ENCODE assay signal across 26 cellular contexts in the genomic region with DNA sequence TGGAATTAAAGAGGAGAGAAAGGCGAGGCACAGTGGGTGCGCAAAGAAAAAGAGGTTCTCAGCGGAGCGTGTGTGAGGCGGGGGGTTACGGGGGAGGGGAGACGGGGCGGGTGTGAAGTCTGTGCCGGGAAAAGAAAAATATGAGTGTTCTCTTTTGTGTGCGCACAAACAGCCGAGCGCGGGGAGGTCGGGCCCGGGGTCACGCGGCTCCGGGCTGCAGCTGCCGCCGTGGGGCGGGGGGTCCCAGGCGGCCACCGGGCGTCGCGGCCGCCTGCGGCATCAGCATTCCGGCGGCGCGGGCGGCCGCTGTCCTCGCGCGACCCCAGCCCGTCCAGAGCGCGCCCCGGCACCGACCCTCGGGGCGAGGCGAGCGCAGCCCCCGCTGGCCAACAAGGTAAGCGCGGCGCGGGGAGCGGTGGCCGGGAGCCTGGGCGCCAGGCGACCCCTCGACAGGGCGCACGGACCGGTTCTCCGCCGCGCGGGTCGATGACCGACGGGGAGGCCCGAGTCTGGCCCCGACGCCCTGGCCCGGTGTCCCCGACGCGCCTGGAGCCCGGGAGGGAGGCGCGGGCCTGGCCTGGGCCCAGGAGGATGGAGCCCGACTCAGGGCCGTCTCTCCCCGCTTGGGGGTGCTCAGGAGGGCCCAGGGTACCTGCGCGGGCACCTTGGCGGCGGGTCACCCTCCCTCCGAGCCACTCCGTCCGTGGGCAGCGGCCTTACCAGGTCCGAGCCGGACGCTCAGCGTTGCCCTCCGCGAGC.
DNase-seq lines count a peak whose midpoint lies in the region; ATAC-seq and TF ChIP-seq lines count a peak whose summit lies in the region.
"Had no signal": no experiment of that assay in that cellular context is flagged by ENCODE, and none has a peak within 500 bp of the region (broad histone marks: within the 10 kb centered on the region; RNA-seq: fewer than 3 reads in every experiment).

No MANE protein-coding gene starts in this region.

- H3K27me3 ChIP-seq in mesenchymal stem cell (ENCODE audit: control insufficient read depth in 1 of 2, insufficient read depth in 1 of 2, low read length in 2 of 2) = peaks cover 54 to 71% of the 10 kb centered on the region in 2 experiments

- H3K23ac ChIP-seq in mesenchymal stem cell (ENCODE audit: low read length in 2 of 2) = no peak overlapping the region

- H4K91ac ChIP-seq in mesenchymal stem cell (ENCODE audit: low read length) = no peak overlapping the region

- no peaks in the 10 kb centered on the region for H3K36me3 Mint-ChIP-seq in activated naive CD4-positive, alpha-beta T cell treated with anti-CD3 and anti-CD28 coated beads, Interleukin-2, amount 50 U/mL, for 24 hours
- H3K36me3 Mint-ChIP-seq in activated naive CD4-positive, alpha-beta T cell treated with anti-CD3 and anti-CD28 coated beads for 36 hours (ENCODE audit: low read depth) = no peaks in the 10 kb centered on the region
- H3K36me3 Mint-ChIP-seq in glutamatergic neuron (ENCODE audit: unreplicated experiment) (peaks cover 5% of the 10 kb centered on the region), nephron progenitor cell (ENCODE audit: low read depth) (no peaks in the 10 kb centered on the region)
- H3K36me3 Mint-ChIP-seq: activated CD4-positive, alpha-beta memory T cell treated with anti-CD3 and anti-CD28 coated beads for 36 hours had no signal

- no peaks in the 10 kb centered on the region for H3K79me1 ChIP-seq in mesenchymal stem cell (replicated peaks; ENCODE audit: low read length, poor library complexity, severe bottlenecking)

- H3K4ac ChIP-seq in mesenchymal stem cell (ENCODE audit: low read depth in 1 of 2, low read length in 2 of 2) = no peak overlapping the region

- CTCF ChIA-PET in activated naive CD4-positive, alpha-beta T cell treated with anti-CD3 and anti-CD28 coated beads for 36 hours (lab: Charles Lee) = no interaction called here

- H3K4me1 ChIP-seq in mesenchymal stem cell (ENCODE audit: control insufficient read depth, insufficient read depth, low read depth, low read length) = peaks cover 12% of the 10 kb centered on the region
- H3K4me1 ChIP-seq: BE2C had no signal

- peak overlapping the region; percentile 39 for H3K4me3 Mint-ChIP-seq in activated naive CD4-positive, alpha-beta T cell treated with anti-CD3 and anti-CD28 coated beads, Interleukin-2, amount 50 U/mL, for 24 hours
- H3K4me3 Mint-ChIP-seq in activated naive CD4-positive, alpha-beta T cell treated with anti-CD3 and anti-CD28 coated beads for 36 hours = no peak overlapping the region
- peak overlapping the region; percentile 32 for H3K4me3 Mint-ChIP-seq in glutamatergic neuron (ENCODE audit: unreplicated experiment)
- peak overlapping the region; percentile 62 for H3K4me3 Mint-ChIP-seq in nephron progenitor cell
- H3K4me3 Mint-ChIP-seq: activated CD4-positive, alpha-beta memory T cell treated with anti-CD3 and anti-CD28 coated beads for 36 hours; central memory CD8-positive, alpha-beta T cell; stimulated activated naive CD8-positive, alpha-beta T cell treated with anti-CD3 and anti-CD28 coated beads, Interleukin-15, Interleukin-2, amounts not matched to agents 100 ng/mL and 50 ng/mL, for 24 hours had no signal

- no peak overlapping the region for H2AK5ac ChIP-seq in mesenchymal stem cell (ENCODE audit: low read length, severe bottlenecking)

- H3K4me1 Mint-ChIP-seq in activated naive CD4-positive, alpha-beta T cell treated with anti-CD3 and anti-CD28 coated beads, Interleukin-2, amount 50 U/mL, for 24 hours = peaks cover 8% of the 10 kb centered on the region
- H3K4me1 Mint-ChIP-seq in activated naive CD4-positive, alpha-beta T cell treated with anti-CD3 and anti-CD28 coated beads for 36 hours (ENCODE audit: low read depth) = peaks cover 5% of the 10 kb centered on the region
- H3K4me1 Mint-ChIP-seq in glutamatergic neuron (ENCODE audit: low read depth, unreplicated experiment) = peaks cover 13% of the 10 kb centered on the region
- H3K4me1 Mint-ChIP-seq in nephron progenitor cell = peaks cover 22% of the 10 kb centered on the region
- H3K4me1 Mint-ChIP-seq: central memory CD8-positive, alpha-beta T cell had no signal

- H3K27me3 Mint-ChIP-seq in activated naive CD4-positive, alpha-beta T cell treated with anti-CD3 and anti-CD28 coated beads, Interleukin-2, amount 50 U/mL, for 24 hours = peaks cover 55% of the 10 kb centered on the region
- peaks cover 64% of the 10 kb centered on the region for H3K27me3 Mint-ChIP-seq in activated naive CD4-positive, alpha-beta T cell treated with anti-CD3 and anti-CD28 coated beads for 36 hours (ENCODE audit: low read depth)
- H3K27me3 Mint-ChIP-seq in glutamatergic neuron (ENCODE audit: unreplicated experiment) = peaks cover 17% of the 10 kb centered on the region
- H3K27me3 Mint-ChIP-seq in nephron progenitor cell (ENCODE audit: low read depth, poor library complexity) = peaks cover 84% of the 10 kb centered on the region

- H3K27ac ChIP-seq in mesenchymal stem cell (ENCODE audit: low read length, poor library complexity, severe bottlenecking) = no peak overlapping the region
- H3K27ac ChIP-seq: esophagus squamous epithelium, left ventricle myocardium inferior, pancreas, RWPE1, upper lobe of left lung had no signal

- intact Hi-C loops in activated naive CD4-positive, alpha-beta T cell treated with anti-CD3 and anti-CD28 coated beads for 36 hours (cut with micrococcal nuclease) = no loop called here

- no peak for TF ChIP-seq CTCF in glutamatergic neuron (IDR thresholded peaks at IDR 0.05; ENCODE audit: partially characterized antibody, unreplicated experiment)
- TF ChIP-seq CTCF in nephron progenitor cell (IDR thresholded peaks at IDR 0.05) = no peak

- H3K9me3 ChIP-seq in mesenchymal stem cell (ENCODE audit: control insufficient read depth, low read length) = no peaks in the 10 kb centered on the region
- H3K9me3 ChIP-seq: BE2C, esophagus squamous epithelium, left ventricle myocardium inferior, pancreas, upper lobe of left lung had no signal

- no peak for DNase-seq in activated naive CD4-positive, alpha-beta T cell treated with anti-CD3 and anti-CD28 coated beads for 36 hours
- DNase-seq in glutamatergic neuron = no peak
- peak; percentile 43 for DNase-seq in nephron progenitor cell
- DNase-seq in mesenchymal stem cell = no peak
- no peak for DNase-seq in DMS153 treated with DMSO at 0.1 percent for 48 hours (lab: John Stamatoyannopoulos, UW; ENCODE audit: unreplicated experiment)
- no peak for DNase-seq in erythroblast (lab: John Stamatoyannopoulos, UW)
- DNase-seq in left lobe of liver (ENCODE audit: low spot score) = no peak
- DNase-seq: activated CD4-positive, alpha-beta memory T cell treated with anti-CD3 and anti-CD28 coated beads for 36 hours; activated gamma-delta T cell treated with Interleukin-2 at 50 U/mL for 16 hours; amygdala; BE2C; COR-L47; effector CD4-positive, alpha-beta T cell; esophagus squamous epithelium; left ventricle myocardium inferior; NCI-H1092 treated with DMSO at 0.1 percent for 48 hours; NCI-H2029 treated with DMSO at 0.1 percent for 48 hours; NCI-H446 treated with DMSO at 0.1 percent for 48 hours had no signal

- no peak overlapping the region for H3K18ac ChIP-seq in mesenchymal stem cell (ENCODE audit: low read depth in 1 of 2, low read length in 2 of 2)

- H2AFZ ChIP-seq in mesenchymal stem cell (ENCODE audit: low read depth, low read length) = no peak overlapping the region

- no peak overlapping the region for H3K4me2 ChIP-seq in mesenchymal stem cell (ENCODE audit: low read length, poor library complexity, severe bottlenecking)

- H3K14ac ChIP-seq in mesenchymal stem cell (ENCODE audit: low read length in 2 of 2) = no peak overlapping the region

- H4K8ac ChIP-seq in mesenchymal stem cell (ENCODE audit: low read length) = no peak overlapping the region

- H3K9ac ChIP-seq in mesenchymal stem cell (ENCODE audit: low read length) = no peak overlapping the region

- no peak for TF ChIP-seq POLR2A in erythroblast (IDR thresholded peaks at IDR 0.05; ENCODE audit: low read length)

- H2BK120ac ChIP-seq in mesenchymal stem cell (ENCODE audit: low read depth, low read length) = no peak overlapping the region

- no peak overlapping the region for H3K27ac Mint-ChIP-seq in activated naive CD4-positive, alpha-beta T cell treated with anti-CD3 and anti-CD28 coated beads, Interleukin-2, amount 50 U/mL, for 24 hours
- no peak overlapping the region for H3K27ac Mint-ChIP-seq in activated naive CD4-positive, alpha-beta T cell treated with anti-CD3 and anti-CD28 coated beads for 36 hours
- H3K27ac Mint-ChIP-seq in glutamatergic neuron (ENCODE audit: unreplicated experiment) = no peak overlapping the region
- H3K27ac Mint-ChIP-seq in nephron progenitor cell = no peak overlapping the region
- H3K27ac Mint-ChIP-seq: activated CD4-positive, alpha-beta memory T cell treated with anti-CD3 and anti-CD28 coated beads for 36 hours; stimulated activated naive CD8-positive, alpha-beta T cell treated with anti-CD3 and anti-CD28 coated beads, Interleukin-15, Interleukin-2, amounts not matched to agents 100 ng/mL and 50 ng/mL, for 24 hours had no signal

- H2BK15ac ChIP-seq in mesenchymal stem cell (ENCODE audit: low read depth, poor library complexity, severe bottlenecking) = no peak overlapping the region

- 16% methylated on average over 69 of the region's 93 CpGs for WGBS in mesenchymal stem cell

- H3K4me3 ChIP-seq in mesenchymal stem cell (ENCODE audit: insufficient read depth in 1 of 2, low read depth in 1 of 2, low read length in 2 of 2) = no peak overlapping the region
- H3K4me3 ChIP-seq: left ventricle myocardium inferior, upper lobe of left lung had no signal

- H2BK5ac ChIP-seq in mesenchymal stem cell (ENCODE audit: low read depth, low read length, poor library complexity, severe bottlenecking) = no peak overlapping the region

- H2BK12ac ChIP-seq in mesenchymal stem cell (ENCODE audit: low read length in 2 of 2) = no peak overlapping the region

- H3K36me3 ChIP-seq in mesenchymal stem cell (ENCODE audit: control insufficient read depth in 1 of 2, insufficient read depth in 2 of 2, low read depth in 1 of 2, low read length in 2 of 2) = no peaks in the 10 kb centered on the region
- H3K36me3 ChIP-seq: BE2C, esophagus squamous epithelium, left ventricle myocardium inferior, pancreas, upper lobe of left lung had no signal

- ATAC-seq in left lobe of liver = no peak
- ATAC-seq: HepG2, SK-N-SH treated with all-trans-retinoic acid at 6 μM for 48 hours had no signal

- H3K9me3 Mint-ChIP-seq in activated naive CD4-positive, alpha-beta T cell treated with anti-CD3 and anti-CD28 coated beads, Interleukin-2, amount 50 U/mL, for 24 hours = no peaks in the 10 kb centered on the region
- H3K9me3 Mint-ChIP-seq in activated naive CD4-positive, alpha-beta T cell treated with anti-CD3 and anti-CD28 coated beads for 36 hours = peaks cover 4% of the 10 kb centered on the region
- H3K9me3 Mint-ChIP-seq in glutamatergic neuron (ENCODE audit: unreplicated experiment) (peaks cover 8% of the 10 kb centered on the region), nephron progenitor cell (peaks cover 8% of the 10 kb centered on the region)
- H3K9me3 Mint-ChIP-seq: activated CD4-positive, alpha-beta memory T cell treated with anti-CD3 and anti-CD28 coated beads for 36 hours; central memory CD8-positive, alpha-beta T cell; stimulated activated naive CD8-positive, alpha-beta T cell treated with anti-CD3 and anti-CD28 coated beads, Interleukin-15, Interleukin-2, amounts not matched to agents 100 ng/mL and 50 ng/mL, for 24 hours had no signal
